In the genomic region with DNA sequence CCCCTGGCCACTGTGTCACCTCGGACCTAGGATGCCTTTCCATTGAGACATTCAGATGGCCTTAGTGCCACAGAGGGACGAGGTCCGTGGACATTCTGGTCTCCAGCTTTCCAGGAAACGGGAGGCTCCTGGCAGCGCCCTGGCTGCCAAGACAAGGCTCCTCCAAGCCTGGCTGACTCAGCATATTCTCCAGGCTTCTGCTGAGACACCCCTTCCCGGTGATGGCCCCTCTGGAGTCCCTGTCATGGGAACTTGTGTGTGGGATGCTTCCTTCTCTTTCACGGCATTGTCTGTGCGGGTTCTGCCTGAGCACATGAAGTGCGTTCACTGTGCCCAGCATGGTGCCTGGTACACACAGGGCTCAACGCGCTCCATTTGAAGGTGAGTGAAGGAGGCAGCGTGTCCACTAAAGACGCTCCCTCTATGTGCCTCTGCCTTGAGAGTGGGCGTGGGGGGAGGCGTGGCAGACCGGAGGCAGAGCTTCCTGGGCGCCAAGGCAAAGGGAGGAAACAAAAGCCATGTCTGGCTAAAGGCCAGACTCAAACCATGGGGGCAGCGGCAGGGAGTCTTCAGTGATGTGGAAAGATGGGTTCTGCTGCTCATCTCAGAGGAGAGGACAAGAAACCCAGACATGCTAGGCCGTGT, we compare ENCODE assay signal across 17 cellular contexts. TPM values are rescaled to one million over a fixed set of nuclear protein-coding genes. Genes with fewer than 3 reads are reported as not detected.
"Had no signal": no experiment of that assay in that cellular context is flagged by ENCODE, and none has a peak within 500 bp of the region (broad histone marks: within the 10 kb centered on the region; RNA-seq: fewer than 3 reads in every experiment).

No MANE protein-coding gene starts in this region.

- H3K9me3 Mint-ChIP-seq: activated naive CD4-positive, alpha-beta T cell treated with anti-CD3 and anti-CD28 coated beads for 36 hours; activated T-helper 1 cell treated with anti-CD3 and anti-CD28 coated beads, Interleukin-12 subunit alpha, Interleukin-12 subunit beta, Interleukin-2, Interleukin-4 antibody, amounts not matched to agents 30 ng/mL and 10 ng/mL and 1 ng/mL, durations not matched to agents 14 hours and 24 hours and 36 hours; natural killer cell had no signal

- H3K36me3 Mint-ChIP-seq: natural killer cell had no signal

- H3K4me3 Mint-ChIP-seq: activated CD8-positive, alpha-beta T cell treated with anti-CD3 and anti-CD28 coated beads, Interleukin-2, amount 10 ng/mL, durations not matched to agents 7 days and 5 days; activated naive CD4-positive, alpha-beta T cell treated with anti-CD3 and anti-CD28 coated beads for 36 hours; activated T-helper 1 cell treated with anti-CD3 and anti-CD28 coated beads, Interleukin-12 subunit alpha, Interleukin-12 subunit beta, Interleukin-2, Interleukin-4 antibody, amounts not matched to agents 30 ng/mL and 10 ng/mL and 1 ng/mL, durations not matched to agents 14 hours and 24 hours and 36 hours; natural killer cell had no signal

- H3K9me3 ChIP-seq: adrenal gland, body of pancreas, gastroesophageal sphincter, psoas muscle, right lobe of liver, transverse colon had no signal

- DNase-seq: activated CD8-positive, alpha-beta memory T cell treated with anti-CD3 and anti-CD28 coated beads, Interleukin-2, amount 50 U/mL, for 48 hours; activated CD8-positive, alpha-beta T cell treated with anti-CD3 and anti-CD28 coated beads, Interleukin-2, amount 10 ng/mL, durations not matched to agents 7 days and 5 days; activated naive CD4-positive, alpha-beta T cell treated with anti-CD3 and anti-CD28 coated beads for 36 hours; adrenal gland; body of pancreas; central memory CD4-positive, alpha-beta T cell; effector memory CD4-positive, alpha-beta T cell; kidney glomerular epithelial cell; natural killer cell; occipital lobe; psoas muscle; stimulated activated naive CD4-positive, alpha-beta T cell; T-helper 9 cell; transverse colon had no signal

- H3K36me3 ChIP-seq: adrenal gland, gastroesophageal sphincter, right lobe of liver, transverse colon had no signal

- H3K27ac ChIP-seq: adrenal gland, body of pancreas, gastroesophageal sphincter, right lobe of liver, transverse colon had no signal

- H3K27ac Mint-ChIP-seq: activated CD8-positive, alpha-beta T cell treated with anti-CD3 and anti-CD28 coated beads, Interleukin-2, amount 10 ng/mL, durations not matched to agents 7 days and 5 days; activated naive CD4-positive, alpha-beta T cell treated with anti-CD3 and anti-CD28 coated beads for 36 hours; activated T-helper 1 cell treated with anti-CD3 and anti-CD28 coated beads, Interleukin-12 subunit alpha, Interleukin-12 subunit beta, Interleukin-2, Interleukin-4 antibody, amounts not matched to agents 30 ng/mL and 10 ng/mL and 1 ng/mL, durations not matched to agents 14 hours and 24 hours and 36 hours; natural killer cell had no signal

- H3K4me3 ChIP-seq: adrenal gland, body of pancreas, gastroesophageal sphincter, psoas muscle, right lobe of liver, transverse colon had no signal

- ATAC-seq: activated CD8-positive, alpha-beta T cell treated with anti-CD3 and anti-CD28 coated beads, Interleukin-2, amount 10 ng/mL, durations not matched to agents 7 days and 5 days; body of pancreas; gastroesophageal sphincter; natural killer cell; right lobe of liver had no signal

RNA-seq across cellular contexts. Expression of gene PLPP7, which starts 58.0 kb away (rescaled TPM):
- total RNA-seq: activated T-helper 1 cell treated with anti-CD3 and anti-CD28 coated beads, Interleukin-12 subunit alpha, Interleukin-12 subunit beta, Interleukin-2, Interleukin-4 antibody, amounts not matched to agents 30 ng/mL and 10 ng/mL and 1 ng/mL, durations not matched to agents 14 hours and 24 hours and 36 hours had no signal
